In genomic region chr9:119216891-119217290, GRCh38 we compare ENCODE assay signal across 1 cellular context.
TF ChIP-seq lines count a peak whose summit lies in the region.

No MANE protein-coding gene starts in this region.

TF ChIP-seq in SK-N-SH, 30 proteins besides CTCF, POLR2A, EP300 and RAD21 (continued from another document):
- no peak for TF ChIP-seq REST (IDR thresholded peaks at IDR 0.05; ENCODE audit: low read depth, low read length)
- TF ChIP-seq FOSL2 (IDR thresholded peaks at IDR 0.05; ENCODE audit: borderline replicate concordance, low read depth), result no peak
- TF ChIP-seq NFIC (IDR thresholded peaks at IDR 0.05; ENCODE audit: borderline replicate concordance), result no peak
- no peak for TF ChIP-seq JUND (IDR thresholded peaks at IDR 0.05)
- TF ChIP-seq TEAD4 (IDR thresholded peaks at IDR 0.05; ENCODE audit: borderline replicate concordance, insufficient read depth), result no peak
- no peak for TF ChIP-seq ELF1 (IDR thresholded peaks at IDR 0.05)
- no peak for TF ChIP-seq RFX5 (IDR thresholded peaks at IDR 0.05; ENCODE audit: low read length)
- TF ChIP-seq FOXJ3 (CRISPR knock-in tag; IDR thresholded peaks at IDR 0.05), result no peak
TF ChIP-seq in SK-N-SH: peak in this region for 0.
